Comparison of ENCODE assay signal across 8 cellular contexts in genomic region chr3:184777566-184778356, GRCh38. TPM values are rescaled to one million over a fixed set of nuclear protein-coding genes. Genes with fewer than 3 reads are reported as not detected.
DNase-seq lines count a peak whose midpoint lies in the region; ATAC-seq and TF ChIP-seq lines count a peak whose summit lies in the region.

No MANE protein-coding gene starts in this region.

- H3K27me3 ChIP-seq in BE2C (peaks cover 4% of the 10 kb centered on the region), Panc1 (ENCODE audit: control insufficient read depth, insufficient read depth, low read length) (0 out of 2 replicates have a peak, but pooled peaks cover 4% of the 10 kb centered on the region), esophagus squamous epithelium (peaks cover 0 to 28% (median 0%) of the 10 kb centered on the region in 4 donors)

- in situ Hi-C loops in Panc1 (cut with HindIII; ENCODE audit: low pct_unique_long_range_greater_than_20kb, low sequenced_read_pairs), result no loop called here

- POLR2A ChIA-PET in Panc1 (lab: Charles Lee), result interaction anchor here (1.1 kb wide), 1 partner anchor 216 kb away, joined by 4 read pairs; the partner anchor contains the start of gene EPHB3

- no peaks in the 10 kb centered on the region for H3K4me1 Mint-ChIP-seq in natural killer cell
- no peaks in the 10 kb centered on the region for H3K4me1 Mint-ChIP-seq in stimulated activated effector memory CD8-positive, alpha-beta T cell treated with anti-CD3 and anti-CD28 coated beads, Interleukin-12 subunit alpha, Interleukin-12 subunit beta, amount 100 ng/mL, for 72 hours

- H3K9me3 ChIP-seq in BE2C (no peaks in the 10 kb centered on the region), Panc1 (ENCODE audit: control insufficient read depth, insufficient read depth, low read depth, low read length) (no peaks in the 10 kb centered on the region), esophagus squamous epithelium (no peaks in the 10 kb centered on the region)

- peaks cover 28 to 40% of the 10 kb centered on the region in 2 donors for H3K27me3 Mint-ChIP-seq in natural killer cell (ENCODE audit: low read depth in 2 of 2)

- TF ChIP-seq POLR2A in esophagus squamous epithelium (IDR thresholded peaks at IDR 0.05), result no peak

- DNase-seq in BE2C, result peak; percentile 93
- peak; percentile 91 for DNase-seq in LHCN-M2 (ENCODE audit: low read depth)
- peak; percentile 71 for DNase-seq in Panc1 (ENCODE audit: low read depth, low spot score)
- DNase-seq in activated T-cell treated with anti-CD3 and anti-CD28 coated beads for 48 hours (ENCODE audit: low read depth), result peak; percentile 69
- DNase-seq in esophagus squamous epithelium (lab: John Stamatoyannopoulos, UW), result peak; percentile 24
- DNase-seq in natural killer cell, result peak; percentile 67
- DNase-seq in stimulated activated effector memory CD8-positive, alpha-beta T cell treated with anti-CD3 and anti-CD28 coated beads, Interleukin-12 subunit alpha, Interleukin-12 subunit beta, amount 100 ng/mL, for 72 hours (ENCODE audit: low spot score in 2 of 2), result peak; percentile 58 to 84

- H3K36me3 Mint-ChIP-seq in natural killer cell, result no peaks in the 10 kb centered on the region
- no peaks in the 10 kb centered on the region for H3K36me3 Mint-ChIP-seq in stimulated activated effector memory CD8-positive, alpha-beta T cell treated with anti-CD3 and anti-CD28 coated beads, Interleukin-12 subunit alpha, Interleukin-12 subunit beta, amount 100 ng/mL, for 72 hours

- intact Hi-C loops in Panc1 (cut with micrococcal nuclease; ENCODE audit: unreplicated experiment), result loop anchor here (1.0 kb wide), 1 partner anchor 216 kb away; the partner anchor contains the start of gene EPHB3
- intact Hi-C loops in esophagus squamous epithelium (cut with DNase I), result loop anchor here (2.0 to 10.0 kb wide), 2 partner anchors 53 to 213 kb away; no protein-coding TSS in a partner anchor
- intact Hi-C loops in natural killer cell (cut with micrococcal nuclease), result loop anchor here (1.0 kb wide), 1 partner anchor 216 kb away; the partner anchor contains the start of gene EPHB3

- H3K36me3 ChIP-seq in BE2C (no peaks in the 10 kb centered on the region), Panc1 (ENCODE audit: control insufficient read depth, insufficient read depth, low read length) (no peaks in the 10 kb centered on the region), esophagus squamous epithelium (no peaks in the 10 kb centered on the region)

- WGBS in esophagus squamous epithelium, 2 donors, result 21 to 23% methylated on average over 7 to 11 of the region's 11 CpGs

- no peak overlapping the region for H3K4me3 ChIP-seq in BE2C (ENCODE audit: low read depth, low read length)
- no peak overlapping the region for H3K4me3 ChIP-seq in Panc1 (ENCODE audit: low read depth in 2 of 2, low read length in 2 of 2)
- no peak overlapping the region for H3K4me3 ChIP-seq in esophagus squamous epithelium

- CTCF ChIA-PET in Panc1 (lab: Charles Lee), result no interaction called here

- H3K9me3 Mint-ChIP-seq in natural killer cell, result no peaks in the 10 kb centered on the region
- H3K9me3 Mint-ChIP-seq in stimulated activated effector memory CD8-positive, alpha-beta T cell treated with anti-CD3 and anti-CD28 coated beads, Interleukin-12 subunit alpha, Interleukin-12 subunit beta, amount 100 ng/mL, for 72 hours, result no peaks in the 10 kb centered on the region

- ATAC-seq in GM19455 (IDR thresholded peaks at IDR 0.05; ENCODE audit: unreplicated experiment) (peak; percentile 86), Panc1 (peak; percentile 93), natural killer cell (peak; percentile 87 to 100 (median 100))
- peak; percentile 91 for ATAC-seq in stimulated activated effector memory CD8-positive, alpha-beta T cell treated with anti-CD3 and anti-CD28 coated beads, Interleukin-12 subunit alpha, Interleukin-12 subunit beta, amount 100 ng/mL, for 72 hours

- no peak overlapping the region for H3K4me3 Mint-ChIP-seq in natural killer cell
- H3K4me3 Mint-ChIP-seq in stimulated activated effector memory CD8-positive, alpha-beta T cell treated with anti-CD3 and anti-CD28 coated beads, Interleukin-12 subunit alpha, Interleukin-12 subunit beta, amount 100 ng/mL, for 72 hours, result no peak overlapping the region

- H3K27ac ChIP-seq in Panc1 (ENCODE audit: low read length) (no peak overlapping the region), esophagus squamous epithelium (no peak overlapping the region)

- H3K4me1 ChIP-seq in BE2C (no peaks in the 10 kb centered on the region), Panc1 (ENCODE audit: control insufficient read depth, insufficient read depth, low read length) (no peaks in the 10 kb centered on the region), esophagus squamous epithelium (peaks cover 0 to 6% (median 0%) of the 10 kb centered on the region in 3 donors)

- no peak overlapping the region for H3K27ac Mint-ChIP-seq in natural killer cell
- no peak overlapping the region for H3K27ac Mint-ChIP-seq in stimulated activated effector memory CD8-positive, alpha-beta T cell treated with anti-CD3 and anti-CD28 coated beads, Interleukin-12 subunit alpha, Interleukin-12 subunit beta, amount 100 ng/mL, for 72 hours

- BruUV-seq in Panc1 (replicated peaks; lab: Mats Ljungman, UMichigan), result no TSS peak

- peak; percentile 85 for TF ChIP-seq CTCF in BE2C (IDR thresholded peaks at IDR 0.05; ENCODE audit: low read depth, low read length)
- TF ChIP-seq CTCF in Panc1 (IDR thresholded peaks at IDR 0.05), result peak; percentile 85
- peak; percentile 71 to 96 (median 92) for TF ChIP-seq CTCF in esophagus squamous epithelium (IDR thresholded peaks at IDR 0.05)
- peak; percentile 88 for TF ChIP-seq CTCF in natural killer cell (IDR thresholded peaks at IDR 0.05)

RNA-seq across cellular contexts. Expression of gene VPS8, which starts 34.2 kb away (rescaled TPM):
- 16.2 TPM for polyA plus RNA-seq in BE2C (2012; ENCODE audit: insufficient read depth, insufficient read length, low read depth)
- total RNA-seq in LHCN-M2 (2014; rRNA removed) (29.4 and 43.5 TPM in 2 replicates), Panc1 (2021; ENCODE audit: unreplicated experiment) (72.3 TPM), esophagus squamous epithelium (10 to 100 TPM; 23.7 to 61.8 (median 37.1) TPM), natural killer cell (100 to 1,000 TPM in 2 of 3 donors, 10 to 100 TPM in 1; 89.3 to 127 (median 115) TPM)
- 10.8 TPM for polyA plus RNA-seq in LHCN-M2 (2012)
- 20.5 TPM for polyA plus RNA-seq in Panc1 (2012; ENCODE audit: insufficient read length)

Comparison
In these comparisons a context has a peak if more than half of its experiments do, and no peak if none do; other contexts are left out.
1. DNase-seq: peak in every context shown above with its lines; median percentile 93 in BE2C; 91 in LHCN-M2; 71 in Panc1; 71 in stimulated activated effector memory CD8-positive, alpha-beta T cell treated with anti-CD3 and anti-CD28 coated beads, Interleukin-12 subunit alpha, Interleukin-12 subunit beta, amount 100 ng/mL, for 72 hours; 69 in activated T-cell treated with anti-CD3 and anti-CD28 coated beads for 48 hours; 67 in natural killer cell; 24 in esophagus squamous epithelium.